8 cellular contexts compared by ENCODE assay signal in genomic region chr12:110245278-110245868, GRCh38. TPM values are rescaled to one million over a fixed set of nuclear protein-coding genes. Genes with fewer than 3 reads are reported as not detected.
DNase-seq lines count a peak whose midpoint lies in the region; ATAC-seq and TF ChIP-seq lines count a peak whose summit lies in the region.

No MANE protein-coding gene starts in this region.

- intact Hi-C loops in heart right ventricle (cut with DNase I) = loop anchor here in 1 of 10 donors (5.0 kb wide), 1 partner anchor 37 kb away; the partner anchor contains the start of gene ATP2A2

- H3K36me3 Mint-ChIP-seq in activated T-cell treated with anti-CD3 and anti-CD28 coated beads, Interleukin-2, amount 50 U/mL, for 24 hours (ENCODE audit: low read depth) = no peaks in the 10 kb centered on the region

- ATAC-seq in heart right ventricle (peak in 3 of 8 donors; percentile 14 to 68 (median 30)), GM21360 (IDR thresholded peaks at IDR 0.05; ENCODE audit: unreplicated experiment) (no peak), HG02852 (IDR thresholded peaks at IDR 0.05; ENCODE audit: unreplicated experiment) (no peak)

- no peaks in the 10 kb centered on the region for H3K27me3 Mint-ChIP-seq in activated T-cell treated with anti-CD3 and anti-CD28 coated beads, Interleukin-2, amount 50 U/mL, for 24 hours

- peaks cover 0 to 8% (median 0%) of the 10 kb centered on the region in 11 donors for H3K9me3 ChIP-seq in heart right ventricle

- no peaks in the 10 kb centered on the region for H3K4me1 Mint-ChIP-seq in activated T-cell treated with anti-CD3 and anti-CD28 coated beads, Interleukin-2, amount 50 U/mL, for 24 hours (ENCODE audit: low read depth)

- TF ChIP-seq CTCF in GM10266 (IDR thresholded peaks at IDR 0.05; ENCODE audit: control insufficient read depth, insufficient read depth, low read depth, missing control alignments) (peak; percentile 70), heart right ventricle (IDR thresholded peaks at IDR 0.05) (peak in 6 of 9 donors; percentile 15 to 56 (median 30))

- no peaks in the 10 kb centered on the region for H3K36me3 ChIP-seq in heart right ventricle

- H3K27ac Mint-ChIP-seq in activated T-cell treated with anti-CD3 and anti-CD28 coated beads, Interleukin-2, amount 50 U/mL, for 24 hours = no peak overlapping the region

- DNase-seq in GM10266 (ENCODE audit: extremely low spot score) (peak; percentile 39), NOMO-1 (lab: John Stamatoyannopoulos, UW; ENCODE audit: unreplicated experiment in 2 of 2) (peak; percentile 12 to 57), heart right ventricle (peak in 1 of 2 donors; percentile 67), DMS153 (lab: John Stamatoyannopoulos, UW) (no peak)
- peak; percentile 61 for DNase-seq in activated T-cell treated with anti-CD3 and anti-CD28 coated beads, Interleukin-2, amount 50 U/mL, for 24 hours
- peak; percentile 8 for DNase-seq in stimulated activated CD8-positive, alpha-beta memory T cell treated with anti-CD3 and anti-CD28 coated beads, Interleukin-12 subunit alpha, Interleukin-12 subunit beta, amount 100 ng/mL, for 4 hours (ENCODE audit: low read depth)

- peaks cover 19 to 63% (median 39%) of the 10 kb centered on the region in 9 donors for H3K4me1 ChIP-seq in heart right ventricle

- H3K4me3 ChIP-seq in heart right ventricle = no peak overlapping the region

- no peaks in the 10 kb centered on the region for H3K9me3 Mint-ChIP-seq in activated T-cell treated with anti-CD3 and anti-CD28 coated beads, Interleukin-2, amount 50 U/mL, for 24 hours

- H3K27ac ChIP-seq in heart right ventricle = peak overlapping the region; percentile 28 to 94 (median 88)

- H3K27me3 ChIP-seq in heart right ventricle = no peaks in the 10 kb centered on the region

- H3K4me3 Mint-ChIP-seq in activated T-cell treated with anti-CD3 and anti-CD28 coated beads, Interleukin-2, amount 50 U/mL, for 24 hours = no peak overlapping the region

- 43 to 58% methylated on average over 4 of the region's 4 CpGs for WGBS in heart right ventricle, 2 donors

RNA-seq across cellular contexts. Expression of gene ATP2A2, which starts 35.7 kb away (rescaled TPM):
- 1,000 to 10,000 TPM; 1,003 to 4,750 (median 1,632) TPM for total RNA-seq in heart right ventricle
- polyA plus RNA-seq in heart right ventricle = 100 to 1,000 TPM; 316 to 678 TPM
